ENCODE assay signal across 12 cellular contexts in genomic region chr22:33896801-33897620, GRCh38. TPM values are rescaled to one million over a fixed set of nuclear protein-coding genes. Genes with fewer than 3 reads are reported as not detected.
DNase-seq lines count a peak whose midpoint lies in the region; ATAC-seq and TF ChIP-seq lines count a peak whose summit lies in the region.
"Had no signal": no experiment of that assay in that cellular context is flagged by ENCODE, and none has a peak within 500 bp of the region (broad histone marks: within the 10 kb centered on the region; RNA-seq: fewer than 3 reads in every experiment).

No MANE protein-coding gene starts in this region.

- H4K8ac ChIP-seq in neuronal stem cell (ENCODE audit: low read depth, low read length), result no peak overlapping the region

- H4K91ac ChIP-seq in neuronal stem cell (ENCODE audit: low read depth, low read length, poor library complexity), result no peak overlapping the region

- H2BK5ac ChIP-seq in neuronal stem cell (ENCODE audit: low read length), result no peak overlapping the region

- H3K18ac ChIP-seq in neuronal stem cell (ENCODE audit: low read length), result no peak overlapping the region

- H3K4me2 ChIP-seq in neuronal stem cell (ENCODE audit: insufficient read depth, low read length, poor library complexity, severe bottlenecking), result no peak overlapping the region

- H3K9me3 Mint-ChIP-seq in activated naive CD4-positive, alpha-beta T cell treated with anti-CD3 and anti-CD28 coated beads for 36 hours, result no peaks in the 10 kb centered on the region

- intact Hi-C loops in activated naive CD4-positive, alpha-beta T cell treated with anti-CD3 and anti-CD28 coated beads for 36 hours (cut with micrococcal nuclease), result no loop called here
- intact Hi-C loops in lower lobe of right lung (cut with DNase I), result no loop called here

- CTCF ChIA-PET in activated naive CD4-positive, alpha-beta T cell treated with anti-CD3 and anti-CD28 coated beads for 36 hours (lab: Charles Lee), result no interaction called here

- H2BK15ac ChIP-seq in neuronal stem cell (ENCODE audit: low read length), result no peak overlapping the region

- H3K14ac ChIP-seq in neuronal stem cell (ENCODE audit: low read length), result no peak overlapping the region

- H3K9me3 ChIP-seq in neuronal stem cell (replicated peaks in 1 of 2; ENCODE audit: control insufficient read depth in 2 of 2, insufficient read depth in 1 of 2, low read depth in 1 of 2, low read length in 2 of 2) (peaks cover 0 to 6% of the 10 kb centered on the region in 2 donors), lower lobe of right lung (no peaks in the 10 kb centered on the region)

- no peak overlapping the region for H3K23ac ChIP-seq in neuronal stem cell (ENCODE audit: low read depth, low read length, poor library complexity)

- H3K4me1 ChIP-seq in neuronal stem cell (ENCODE audit: control insufficient read depth in 2 of 2, insufficient read depth in 1 of 2, low read depth in 1 of 2, low read length in 2 of 2) (peaks cover 0 to 16% of the 10 kb centered on the region in 2 donors), lower lobe of right lung (no peaks in the 10 kb centered on the region)

- peak; percentile 43 for ATAC-seq in GM19035 (IDR thresholded peaks at IDR 0.05; ENCODE audit: unreplicated experiment)
- ATAC-seq in HG02884 (IDR thresholded peaks at IDR 0.05; ENCODE audit: unreplicated experiment), result peak; percentile 56
- no peak for ATAC-seq in HG03457 (IDR thresholded peaks at IDR 0.05; ENCODE audit: unreplicated experiment)
- ATAC-seq in lower lobe of right lung, result no peak
- no peak for ATAC-seq in GM18498 (IDR thresholded peaks at IDR 0.05; ENCODE audit: unreplicated experiment)

- no peaks in the 10 kb centered on the region for H3K36me3 Mint-ChIP-seq in activated naive CD4-positive, alpha-beta T cell treated with anti-CD3 and anti-CD28 coated beads for 36 hours (ENCODE audit: low read depth)
- H3K36me3 Mint-ChIP-seq: activated naive CD4-positive, alpha-beta T cell treated with anti-CD3 and anti-CD28 coated beads, Interleukin-2, amount 50 U/mL, for 24 hours had no signal

- H3K4ac ChIP-seq in neuronal stem cell (ENCODE audit: low read length), result no peak overlapping the region

- DNase-seq in choroid plexus epithelial cell (ENCODE audit: low read depth), result peak; percentile 31
- no peak for DNase-seq in neuronal stem cell (ENCODE audit: low spot score)
- DNase-seq in activated naive CD4-positive, alpha-beta T cell treated with anti-CD3 and anti-CD28 coated beads for 36 hours, result no peak
- DNase-seq in lower lobe of right lung, result no peak
- DNase-seq: HFFc6; stimulated activated CD4-positive, alpha-beta T cell treated with anti-CD3 and anti-CD28 coated beads, Interleukin-12 subunit alpha, Interleukin-12 subunit beta, amount 100 ng/mL, for 4 hours had no signal

- WGBS in neuronal stem cell (ENCODE audit: extremely low coverage in 2 of 2, insufficient read length in 2 of 2, insufficient replicate concordance in 1 of 2), 2 donors, result no CpG with 5 or more reads among the region's 10 CpGs

- no peak overlapping the region for H2AFZ ChIP-seq in neuronal stem cell (ENCODE audit: low read length)

- H3K4me1 Mint-ChIP-seq in activated naive CD4-positive, alpha-beta T cell treated with anti-CD3 and anti-CD28 coated beads for 36 hours (ENCODE audit: low read depth), result no peaks in the 10 kb centered on the region
- H3K4me1 Mint-ChIP-seq: activated naive CD4-positive, alpha-beta T cell treated with anti-CD3 and anti-CD28 coated beads, Interleukin-2, amount 50 U/mL, for 24 hours had no signal

- H3K27me3 ChIP-seq in neuronal stem cell (ENCODE audit: control insufficient read depth in 3 of 3, insufficient read depth in 3 of 3, low read depth in 1 of 3, low read length in 3 of 3) (no peaks in the 10 kb centered on the region), lower lobe of right lung (ENCODE audit: low read depth) (no peaks in the 10 kb centered on the region)

- no peak overlapping the region for H2BK12ac ChIP-seq in neuronal stem cell (ENCODE audit: low read length)

- H3K27ac ChIP-seq in neuronal stem cell (replicated peaks; ENCODE audit: low read length) (no peak overlapping the region), lower lobe of right lung (no peak overlapping the region)
- H3K27ac ChIP-seq: VCaP had no signal

- no peaks in the 10 kb centered on the region for H3K36me3 ChIP-seq in neuronal stem cell (replicated peaks in 1 of 2; ENCODE audit: control insufficient read depth in 2 of 2, insufficient read depth in 2 of 2, low read length in 2 of 2)
- no peaks in the 10 kb centered on the region for H3K36me3 ChIP-seq in lower lobe of right lung

- no peak overlapping the region for H3K9ac ChIP-seq in neuronal stem cell (ENCODE audit: low read depth, low read length, poor library complexity)

- no peak overlapping the region for H3K4me3 Mint-ChIP-seq in activated naive CD4-positive, alpha-beta T cell treated with anti-CD3 and anti-CD28 coated beads for 36 hours
- H3K4me3 Mint-ChIP-seq: activated naive CD4-positive, alpha-beta T cell treated with anti-CD3 and anti-CD28 coated beads, Interleukin-2, amount 50 U/mL, for 24 hours; HFFc6 had no signal

- peaks cover 7% of the 10 kb centered on the region for H3K27me3 Mint-ChIP-seq in activated naive CD4-positive, alpha-beta T cell treated with anti-CD3 and anti-CD28 coated beads for 36 hours (ENCODE audit: low read depth)

- no peak overlapping the region for H3K27ac Mint-ChIP-seq in activated naive CD4-positive, alpha-beta T cell treated with anti-CD3 and anti-CD28 coated beads for 36 hours
- H3K27ac Mint-ChIP-seq: activated naive CD4-positive, alpha-beta T cell treated with anti-CD3 and anti-CD28 coated beads, Interleukin-2, amount 50 U/mL, for 24 hours; HFFc6 had no signal

- H3K79me1 ChIP-seq in neuronal stem cell (ENCODE audit: low read depth, low read length), result peaks cover 2% of the 10 kb centered on the region

- H3K4me3 ChIP-seq in choroid plexus epithelial cell (ENCODE audit: low read depth, low read length) (no peak overlapping the region), neuronal stem cell (ENCODE audit: low read length in 2 of 2) (no peak overlapping the region), lower lobe of right lung (no peak overlapping the region)

- peak overlapping the region; percentile 11 for H2AK5ac ChIP-seq in neuronal stem cell (ENCODE audit: low read depth, low read length)

- no peak overlapping the region for H2BK120ac ChIP-seq in neuronal stem cell (ENCODE audit: low read depth, low read length)

- TF ChIP-seq CTCF in choroid plexus epithelial cell (conservative IDR thresholded peaks at IDR 0.05; ENCODE audit: low read depth, low read length) (no peak), lower lobe of right lung (IDR thresholded peaks at IDR 0.05) (no peak)

RNA-seq across cellular contexts. Expression of gene LARGE1, which starts 23.3 kb away (rescaled TPM):
- polyA plus RNA-seq in neuronal stem cell (2013, experiment 1 of 2), result 13.0 TPM
- polyA plus RNA-seq in neuronal stem cell (2013, experiment 2 of 2), result 12.8 TPM
- 1 to 10 TPM in 1 of 2 experiments, under 1 TPM in 1; 0.69 to 1.1 TPM for total RNA-seq in activated naive CD4-positive, alpha-beta T cell treated with anti-CD3 and anti-CD28 coated beads for 36 hours
- 27.4 TPM for total RNA-seq in lower lobe of right lung

Comparison
In these comparisons a context has a peak if more than half of its experiments do, and no peak if none do; other contexts are left out.
1. ATAC-seq: peak in GM19035 (single experiment) and HG02884 (single experiment); none in HG03457 (single experiment), lower lobe of right lung (0 of 2) and GM18498 (single experiment).
2. RNA of gene LARGE1, which starts 23.3 kb away (total RNA-seq): 27.4 TPM in lower lobe of right lung (single experiment); 0.69 to 1.1 TPM in activated naive CD4-positive, alpha-beta T cell treated with anti-CD3 and anti-CD28 coated beads for 36 hours; every median in the first group is over 10 times any median in the second.